ENCODE assay signal across 8 cellular contexts in the genomic region with DNA sequence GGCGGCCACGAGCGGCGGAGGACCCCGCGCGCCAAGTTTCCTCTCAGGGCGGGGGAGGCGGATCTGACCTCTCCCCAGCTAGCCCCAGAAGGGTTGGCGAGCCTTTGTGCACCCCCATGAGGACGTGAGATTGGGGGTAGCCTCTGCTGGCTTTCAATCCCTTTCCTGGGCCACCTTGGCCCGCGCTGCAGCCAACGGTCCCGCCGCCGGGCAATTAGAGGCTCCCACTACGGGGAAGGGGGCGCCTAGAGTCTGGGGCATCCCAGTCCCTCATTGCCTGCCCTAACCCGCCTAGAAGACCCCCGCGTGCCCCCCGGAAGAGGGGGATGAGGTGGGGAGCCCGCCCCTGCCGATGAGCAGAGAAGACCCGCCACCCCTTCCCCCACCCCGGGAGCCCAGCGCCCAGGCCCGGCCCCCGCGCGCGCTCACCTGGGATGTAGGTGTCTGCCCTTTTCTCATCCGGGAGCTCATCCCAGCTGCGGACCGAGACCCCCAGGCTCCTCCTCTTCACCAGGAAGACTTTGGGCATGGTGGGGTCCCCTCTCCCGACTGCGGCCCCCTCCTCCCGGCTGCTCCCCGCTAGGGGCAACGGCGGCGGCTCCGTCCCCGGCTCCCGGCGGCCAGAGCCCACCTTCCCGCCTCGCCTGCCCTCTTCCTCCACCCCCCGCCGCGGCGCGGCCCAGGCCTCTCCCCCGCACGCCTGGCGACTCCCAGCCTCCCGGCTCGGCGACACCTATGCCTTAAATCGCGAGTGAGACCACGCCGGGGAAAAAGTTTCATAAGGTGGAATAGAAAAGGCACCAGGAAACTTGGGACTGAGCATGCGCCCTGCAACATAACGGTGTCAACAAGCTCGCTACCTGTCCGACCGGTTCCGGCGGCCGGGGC. TPM values are rescaled to one million over a fixed set of nuclear protein-coding genes. Genes with fewer than 3 reads are reported as not detected.
A peak's percentile ranks its signal among the peaks of the same experiment; 100 is the strongest.
DNase-seq lines count a peak whose midpoint lies in the region; ATAC-seq, FAIRE-seq and TF ChIP-seq lines count a peak whose summit lies in the region.

Gene OVOL2, minus strand, starts transcription at position 811 of the 888 bp plus-strand sequence. Its CDS starts 282 bp downstream, at position 529.

- H3K9ac ChIP-seq in adipocyte (ENCODE audit: low read length) (no peak within 1 kb of the TSS), HepG2 (ENCODE audit: insufficient read depth, low read depth, low read length) (no peak within 1 kb of the TSS)

- no peaks in the 10 kb centered on the region for H3K36me3 ChIP-seq in adipocyte (ENCODE audit: control insufficient read depth, insufficient read depth, low read length, severe bottlenecking)
- H3K36me3 ChIP-seq in HepG2 (replicated peaks in 1 of 2; ENCODE audit: control insufficient read depth in 1 of 2, insufficient read depth in 2 of 2, low read length in 2 of 2) = no peaks in the 10 kb centered on the region
- no peaks in the 10 kb centered on the region for H3K36me3 ChIP-seq in tibial artery

- no peak for FAIRE-seq in HepG2 (lab: Jason Lieb, UNC)

- DNase-seq in D341Med (ENCODE audit: low spot score) (peak; percentile 56), LNCaP clone FGC (ENCODE audit: low read depth) (peak; percentile 85), adipocyte (ENCODE audit: low read depth) (no peak), HepG2 (ENCODE audit: low spot score) (no peak), tibial artery (no peak), middle frontal gyrus (ENCODE audit: extremely low spot score, low spot score) (no peak)

- H3K27ac ChIP-seq in HepG2 (ENCODE audit: extremely low read length, insufficient read depth, low read length) (no peak within 1 kb of the TSS), tibial artery (no peak within 1 kb of the TSS)

- TF ChIP-seq EP300 in HepG2 (IDR thresholded peaks at IDR 0.05; ENCODE audit: low read depth in 2 of 2, low read length in 2 of 2) (no peak), HepG2 (CRISPR knock-in tag; IDR thresholded peaks at IDR 0.05; ENCODE audit: borderline replicate concordance) (no peak)

- peaks cover 4% of the 10 kb centered on the region for H3K4me1 ChIP-seq in adipocyte (ENCODE audit: control insufficient read depth, insufficient read depth, low read length)
- H3K4me1 ChIP-seq in HepG2 (ENCODE audit: insufficient read depth, low read length) = peaks cover 34% of the 10 kb centered on the region
- peaks cover 0 to 38% (median 26%) of the 10 kb centered on the region in 4 donors for H3K4me1 ChIP-seq in tibial artery

- H3K27me3 ChIP-seq in adipocyte (replicated peaks; ENCODE audit: control insufficient read depth, insufficient read depth, low read length) = peaks cover 67% of the 10 kb centered on the region
- H3K27me3 ChIP-seq in HepG2 (ENCODE audit: control insufficient read depth in 1 of 2, insufficient read depth in 2 of 2, low read length in 2 of 2) = peaks cover 29 to 95% of the 10 kb centered on the region in 2 experiments
- peaks cover 0 to 90% of the 10 kb centered on the region in 2 donors for H3K27me3 ChIP-seq in tibial artery

- H3K9me3 ChIP-seq in adipocyte (ENCODE audit: control insufficient read depth, low read length) (no peaks in the 10 kb centered on the region), HepG2 (ENCODE audit: low read length) (no peaks in the 10 kb centered on the region), tibial artery (no peaks in the 10 kb centered on the region)

- H3K4me3 ChIP-seq in LNCaP clone FGC (ENCODE audit: low read depth, low read length) (peak within 1 kb of the TSS; percentile 90), adipocyte (ENCODE audit: low read length) (peak within 1 kb of the TSS; percentile 42), HepG2 (replicated peaks in 1 of 3; ENCODE audit: insufficient read depth in 1 of 3, low read depth in 2 of 3, low read length in 3 of 3) (peak within 1 kb of the TSS; percentile 53 to 74 (median 61)), tibial artery (peak within 1 kb of the TSS; percentile 31 to 51)

- 3% methylated on average over 51 of the region's 72 CpGs for WGBS in HepG2 (ENCODE audit: low lambda C conversion rate)

- POLR2A ChIA-PET in HepG2 (lab: Yijun Ruan, JAX) = interaction anchor here (1.1 kb wide), 1 partner anchor 81 kb away, joined by 5 read pairs; the partner anchor contains the start of genes KAT14 and PET117

- no peak within 1 kb of the TSS for H2AFZ ChIP-seq in HepG2 (ENCODE audit: low read length)

- no peak for TF ChIP-seq POLR2A in HepG2 (IDR thresholded peaks at IDR 0.05; ENCODE audit: insufficient read depth in 1 of 2, low read depth in 2 of 2, low read length in 2 of 2)

- in situ Hi-C loops in HepG2 (cut with HindIII; ENCODE audit: extremely low pct_ligation_motif_present, low pct_unique_long_range_greater_than_20kb) = loop anchor here (25.0 kb wide), 1 partner anchor 205 kb away; no protein-coding TSS in a partner anchor

- ATAC-seq in HepG2 (peak; percentile 65), HG02981 (IDR thresholded peaks at IDR 0.05; ENCODE audit: unreplicated experiment) (no peak), HG02759 (IDR thresholded peaks at IDR 0.05; ENCODE audit: unreplicated experiment) (no peak)

- H3K4me2 ChIP-seq in HepG2 (ENCODE audit: low read depth, low read length) = peak within 1 kb of the TSS; percentile 81

- CTCF ChIA-PET in HepG2 (lab: Yijun Ruan, JAX; ENCODE audit: low intra/inter-chr PET ratio, low total read pairs) = no interaction called here

- H3K79me2 ChIP-seq in HepG2 (ENCODE audit: insufficient read depth, low read length) = no peaks in the 10 kb centered on the region

- TF ChIP-seq RAD21 in HepG2 (CRISPR knock-in tag; IDR thresholded peaks at IDR 0.05) = no peak

- H4K20me1 ChIP-seq in HepG2 (ENCODE audit: insufficient read depth, low read length) = no peaks in the 10 kb centered on the region

- intact Hi-C loops in HepG2 (cut with micrococcal nuclease; ENCODE audit: unreplicated experiment) (no loop called here), tibial artery (cut with DNase I; ENCODE audit: low total_unique reads) (no loop called here)

- BruUV-seq in HepG2 (replicated peaks; lab: Mats Ljungman, UMichigan) = no TSS peak

- TF ChIP-seq CTCF in LNCaP clone FGC (IDR thresholded peaks at IDR 0.05; ENCODE audit: control insufficient read depth, extremely low read depth, insufficient read depth) (no peak), HepG2 (CRISPR knock-in tag; IDR thresholded peaks at IDR 0.05) (no peak), tibial artery (IDR thresholded peaks at IDR 0.05) (no peak)

TF ChIP-seq in HepG2, 621 proteins besides CTCF, POLR2A, EP300 and RAD21 (continues in another document):
- TF ChIP-seq ZNF333 (CRISPR knock-in tag; IDR thresholded peaks at IDR 0.05; ENCODE audit: borderline replicate concordance) (0 out of 2 replicates have a peak, but pooled peaks have one; percentile 34), HOXA3 (CRISPR knock-in tag; IDR thresholded peaks at IDR 0.05) (peak; percentile 8; the same call in 1 of the 2 replicates), ZNF768 (CRISPR knock-in tag; IDR thresholded peaks at IDR 0.05) (peak; percentile 29; the same call in 1 of the 2 replicates), ZFY (CRISPR knock-in tag; IDR thresholded peaks at IDR 0.05) (peak; percentile 23; the same call in 1 of the 2 replicates), JARID2 (CRISPR knock-in tag; IDR thresholded peaks at IDR 0.05; ENCODE audit: insufficient replicate concordance) (no peak), CEBPB (IDR thresholded peaks at IDR 0.05; ENCODE audit: borderline replicate concordance, low read depth, low read length) (no peak), MED8 (CRISPR knock-in tag; IDR thresholded peaks at IDR 0.05; ENCODE audit: insufficient replicate concordance) (peak; percentile 22), EZH2 (conservative IDR thresholded peaks at IDR 0.05; ENCODE audit: low read depth, low read length) (peak; percentile 76), MTF2 (CRISPR knock-in tag; IDR thresholded peaks at IDR 0.05; ENCODE audit: borderline replicate concordance) (peak; percentile 84; the same call in 1 of the 2 replicates), RARG (CRISPR knock-in tag; IDR thresholded peaks at IDR 0.05; ENCODE audit: low read depth) (no peak)
- TF ChIP-seq, protein P1, sequence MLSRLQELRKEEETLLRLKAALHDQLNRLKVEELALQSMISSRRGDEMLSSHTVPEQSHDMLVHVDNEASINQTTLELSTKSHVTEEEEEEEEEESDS (CRISPR knock-in tag; IDR thresholded peaks at IDR 0.05; ENCODE audit: borderline replicate concordance) = no peak

RNA-seq across cellular contexts. Expression of gene OVOL2, which starts in this region (rescaled TPM):
- total RNA-seq in HepG2 (2016; rRNA removed; fragmentation: Illumina TruSeq; extraction: Trizol) = 0.21 and 0.31 TPM in 2 replicates
- not detected in 2 replicates for total RNA-seq in HepG2 (2016; cell fraction: cytosol; rRNA removed; fragmentation: Illumina TruSeq; extraction: Trizol; ENCODE audit: low read depth)
- 0.12 and 0.24 TPM in 2 replicates for total RNA-seq in HepG2 (2016; cell fraction: insoluble cytoplasmic fraction; rRNA removed; fragmentation: Illumina TruSeq; extraction: Trizol)
- 0.19 and 0.28 TPM in 2 replicates for total RNA-seq in HepG2 (2016; cell fraction: membrane; rRNA removed; fragmentation: Illumina TruSeq; extraction: Trizol)
- total RNA-seq in HepG2 (2016; cell fraction: nucleus; rRNA removed; fragmentation: Illumina TruSeq; extraction: Trizol) = 0.56 TPM in 1 of 2 replicates, not detected in the other
- 0.10 and 0.20 TPM in 2 replicates for polyA plus RNA-seq in HepG2 (2011; rRNA removed)
- 0.07 and 0.13 TPM in 2 replicates for polyA plus RNA-seq in HepG2 (2011; cell fraction: cytosol; rRNA removed)
- polyA plus RNA-seq in HepG2 (2011; cell fraction: nucleus; rRNA removed) = not detected in 2 replicates
- polyA plus RNA-seq in HepG2 (2012) = 0.09 TPM in 1 of 2 replicates, not detected in the other
- polyA plus RNA-seq in HepG2 (2016; cell fraction: cytosol; fragmentation: Illumina TruSeq; extraction: Trizol; ENCODE audit: low read depth) = 0.27 and 0.28 TPM in 2 replicates
- 0.20 and 0.25 TPM in 2 replicates for polyA plus RNA-seq in HepG2 (2016; cell fraction: insoluble cytoplasmic fraction; fragmentation: Illumina TruSeq; extraction: Trizol; ENCODE audit: low read depth)
- polyA plus RNA-seq in HepG2 (2016; cell fraction: membrane; fragmentation: Illumina TruSeq; extraction: Trizol; ENCODE audit: low read depth) = 0.19 and 0.22 TPM in 2 replicates
- not detected in 2 replicates for polyA plus RNA-seq in HepG2 (2016; cell fraction: nucleus; fragmentation: Illumina TruSeq; extraction: Trizol; ENCODE audit: insufficient read depth, low read depth)
- polyA minus RNA-seq in HepG2 (2011; rRNA and poly(A)+ RNA removed; ENCODE audit: low replicate concordance) = 0.16 TPM in 1 of 2 replicates, not detected in the other
- polyA minus RNA-seq in HepG2 (2011; cell fraction: cytosol; rRNA and poly(A)+ RNA removed) = not detected in 2 replicates
- not detected in 2 replicates for polyA minus RNA-seq in HepG2 (2011; cell fraction: nucleus; rRNA and poly(A)+ RNA removed)

Comparison
In these comparisons a context has a peak if more than half of its experiments do, and no peak if none do; other contexts are left out.
1. Peak in ATAC-seq, H3K4me3 ChIP-seq and H3K4me2 ChIP-seq in HepG2; RNA of the gene not detected or under 1 TPM.
2. DNase-seq: peak in D341Med (single experiment) and LNCaP clone FGC (single experiment); none in adipocyte (single experiment), HepG2 (single experiment), tibial artery (0 of 2) and middle frontal gyrus (single experiment).
3. Peak in every context shown above with its lines, with median percentiles within 50 percentile points of each other: H3K4me3 ChIP-seq.